ENCODE assay signal across 16 cellular contexts in the genomic region with DNA sequence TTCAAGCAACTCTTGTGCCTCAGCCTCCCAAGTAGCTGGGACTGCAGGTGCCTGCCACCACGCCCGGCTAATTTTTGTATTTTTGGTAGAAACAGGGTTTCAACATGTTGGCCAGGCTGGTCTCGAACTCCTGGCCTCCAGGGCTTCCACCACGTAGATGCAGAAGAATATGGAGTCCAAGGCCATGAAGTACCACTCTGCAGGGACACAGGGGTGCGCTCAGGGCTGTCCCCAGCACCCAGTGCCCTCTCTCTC. TPM values are rescaled to one million over a fixed set of nuclear protein-coding genes. Genes with fewer than 3 reads are reported as not detected.
"Had no signal": no experiment of that assay in that cellular context is flagged by ENCODE, and none has a peak within 500 bp of the region (broad histone marks: within the 10 kb centered on the region; RNA-seq: fewer than 3 reads in every experiment).

No MANE protein-coding gene starts in this region.

RNA-seq across cellular contexts. Expression of a gene that starts 3.2 kb away (rescaled TPM):
- total RNA-seq: activated CD4-positive, alpha-beta memory T cell treated with anti-CD3 and anti-CD28 coated beads for 36 hours; activated CD4-positive, alpha-beta T cell treated with anti-CD3 and anti-CD28 coated beads for 36 hours; activated CD8-positive, alpha-beta memory T cell treated with anti-CD3 and anti-CD28 coated beads for 36 hours; activated CD8-positive, alpha-beta T cell treated with anti-CD3 and anti-CD28 coated beads, Interleukin-2, amount 10 ng/mL, durations not matched to agents 7 days and 5 days; activated naive CD4-positive, alpha-beta T cell treated with anti-CD3 and anti-CD28 coated beads for 36 hours; activated naive CD8-positive, alpha-beta T cell treated with anti-CD3 and anti-CD28 coated beads for 36 hours; body of pancreas; chondrocyte; foreskin keratinocyte; gastrocnemius medialis had no signal
- polyA plus RNA-seq: foreskin keratinocyte had no signal

RNA-seq across cellular contexts. Expression of a gene that starts 11.3 kb away (rescaled TPM):
- total RNA-seq: activated CD4-positive, alpha-beta memory T cell treated with anti-CD3 and anti-CD28 coated beads for 36 hours; activated CD4-positive, alpha-beta T cell treated with anti-CD3 and anti-CD28 coated beads for 36 hours; activated CD8-positive, alpha-beta memory T cell treated with anti-CD3 and anti-CD28 coated beads for 36 hours; activated CD8-positive, alpha-beta memory T cell treated with anti-CD3 and anti-CD28 coated beads, Interleukin-2, amount 10 ng/mL, durations not matched to agents 7 days and 5 days; activated CD8-positive, alpha-beta T cell treated with anti-CD3 and anti-CD28 coated beads, Interleukin-2, amount 10 ng/mL, durations not matched to agents 7 days and 5 days; activated naive CD4-positive, alpha-beta T cell treated with anti-CD3 and anti-CD28 coated beads for 36 hours; activated naive CD8-positive, alpha-beta T cell treated with anti-CD3 and anti-CD28 coated beads for 36 hours; body of pancreas; chondrocyte; esophagus muscularis mucosa; T-helper 2 cell treated with Interferon-gamma antibody and Interleukin-4, amounts not matched to agents 100 ng/mL and 5 ng/mL, for 36 hours had no signal

RNA-seq across cellular contexts. Expression of a gene that starts 25.8 kb away (rescaled TPM):
- total RNA-seq: activated CD4-positive, alpha-beta memory T cell treated with anti-CD3 and anti-CD28 coated beads for 36 hours; activated CD4-positive, alpha-beta T cell treated with anti-CD3 and anti-CD28 coated beads, Interleukin-2, amount 10 ng/mL, durations not matched to agents 24 days and 14 days; activated CD8-positive, alpha-beta memory T cell treated with anti-CD3 and anti-CD28 coated beads, Interleukin-2, amount 10 ng/mL, durations not matched to agents 7 days and 5 days; activated CD8-positive, alpha-beta T cell treated with anti-CD3 and anti-CD28 coated beads, Interleukin-2, amount 10 ng/mL, durations not matched to agents 7 days and 5 days; aorta; foreskin keratinocyte; T-helper 2 cell treated with Interferon-gamma antibody and Interleukin-4, amounts not matched to agents 100 ng/mL and 5 ng/mL, for 36 hours had no signal
- polyA plus RNA-seq: adrenal gland, aorta, foreskin keratinocyte had no signal
